Comparison of ENCODE assay signal across 1 cellular context in genomic region chr1:23184203-23184602, GRCh38.
TF ChIP-seq lines count a peak whose summit lies in the region.

No MANE protein-coding gene starts in this region.

TF ChIP-seq in HCT116, 20 proteins besides CTCF, POLR2A, EP300 and RAD21 (continued from another document):
- TF ChIP-seq REST (IDR thresholded peaks at IDR 0.05; ENCODE audit: low read depth) (no peak), FOSL1 (IDR thresholded peaks at IDR 0.05; ENCODE audit: low read depth) (no peak), ATF3 (IDR thresholded peaks at IDR 0.05) (no peak), YY1 (IDR thresholded peaks at IDR 0.05; ENCODE audit: extremely low read depth, insufficient replicate concordance, low read depth, low read length) (no peak), JUND (IDR thresholded peaks at IDR 0.05) (no peak), ZFX (IDR thresholded peaks at IDR 0.05) (no peak)
TF ChIP-seq in HCT116: peak in this region for 0.
